Comparison of ENCODE assay signal across 2 cellular contexts in genomic region chr10:86127274-86127819, GRCh38.
TF ChIP-seq lines count a peak whose summit lies in the region.

No MANE protein-coding gene starts in this region.

TF ChIP-seq in SK-N-SH, 30 proteins besides CTCF, POLR2A, EP300 and RAD21 (continued from another document):
- TF ChIP-seq MEF2A (IDR thresholded peaks at IDR 0.05; ENCODE audit: borderline replicate concordance, low read depth), result no peak
- TF ChIP-seq SIN3A (IDR thresholded peaks at IDR 0.05; ENCODE audit: borderline replicate concordance, low read depth, low read length), result no peak
- no peak for TF ChIP-seq FOXJ3 (CRISPR knock-in tag; IDR thresholded peaks at IDR 0.05)
- TF ChIP-seq RXRA (IDR thresholded peaks at IDR 0.05; ENCODE audit: borderline replicate concordance, low read depth), result no peak
- TF ChIP-seq, protein P1, sequence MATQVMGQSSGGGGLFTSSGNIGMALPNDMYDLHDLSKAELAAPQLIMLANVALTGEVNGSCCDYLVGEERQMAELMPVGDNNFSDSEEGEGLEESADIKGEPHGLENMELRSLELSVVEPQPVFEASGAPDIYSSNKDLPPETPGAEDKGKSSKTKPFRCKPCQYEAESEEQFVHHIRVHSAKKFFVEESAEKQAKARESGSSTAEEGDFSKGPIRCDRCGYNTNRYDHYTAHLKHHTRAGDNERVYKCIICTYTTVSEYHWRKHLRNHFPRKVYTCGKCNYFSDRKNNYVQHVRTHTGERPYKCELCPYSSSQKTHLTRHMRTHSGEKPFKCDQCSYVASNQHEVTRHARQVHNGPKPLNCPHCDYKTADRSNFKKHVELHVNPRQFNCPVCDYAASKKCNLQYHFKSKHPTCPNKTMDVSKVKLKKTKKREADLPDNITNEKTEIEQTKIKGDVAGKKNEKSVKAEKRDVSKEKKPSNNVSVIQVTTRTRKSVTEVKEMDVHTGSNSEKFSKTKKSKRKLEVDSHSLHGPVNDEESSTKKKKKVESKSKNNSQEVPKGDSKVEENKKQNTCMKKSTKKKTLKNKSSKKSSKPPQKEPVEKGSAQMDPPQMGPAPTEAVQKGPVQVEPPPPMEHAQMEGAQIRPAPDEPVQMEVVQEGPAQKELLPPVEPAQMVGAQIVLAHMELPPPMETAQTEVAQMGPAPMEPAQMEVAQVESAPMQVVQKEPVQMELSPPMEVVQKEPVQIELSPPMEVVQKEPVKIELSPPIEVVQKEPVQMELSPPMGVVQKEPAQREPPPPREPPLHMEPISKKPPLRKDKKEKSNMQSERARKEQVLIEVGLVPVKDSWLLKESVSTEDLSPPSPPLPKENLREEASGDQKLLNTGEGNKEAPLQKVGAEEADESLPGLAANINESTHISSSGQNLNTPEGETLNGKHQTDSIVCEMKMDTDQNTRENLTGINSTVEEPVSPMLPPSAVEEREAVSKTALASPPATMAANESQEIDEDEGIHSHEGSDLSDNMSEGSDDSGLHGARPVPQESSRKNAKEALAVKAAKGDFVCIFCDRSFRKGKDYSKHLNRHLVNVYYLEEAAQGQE (IDR thresholded peaks at IDR 0.05; ENCODE audit: low read depth, low read length), result no peak
- TF ChIP-seq RCOR1 (IDR thresholded peaks at IDR 0.05; ENCODE audit: low read length), result no peak
- no peak for TF ChIP-seq TEAD4 (IDR thresholded peaks at IDR 0.05; ENCODE audit: borderline replicate concordance, insufficient read depth)
- no peak for TF ChIP-seq ZBTB33 (IDR thresholded peaks at IDR 0.05; ENCODE audit: borderline replicate concordance, low read depth)
- TF ChIP-seq YY1 (IDR thresholded peaks at IDR 0.05; ENCODE audit: low read depth), result no peak
- TF ChIP-seq EZH2phosphoT487 (IDR thresholded peaks at IDR 0.05; ENCODE audit: borderline replicate concordance, low read depth), result no peak
- no peak for TF ChIP-seq SMC3 (IDR thresholded peaks at IDR 0.05; ENCODE audit: low read depth, low read length)
- no peak for TF ChIP-seq FOXM1 (IDR thresholded peaks at IDR 0.05; ENCODE audit: low read depth)
- TF ChIP-seq USF1 (IDR thresholded peaks at IDR 0.05; ENCODE audit: borderline replicate concordance, low read depth), result no peak

TF ChIP-seq in SK-N-SH treated with all-trans-retinoic acid at 6 μM for 48 hours, 23 proteins besides CTCF, POLR2A, EP300 and RAD21 (continued from another document):
- TF ChIP-seq ARNTL (CRISPR knock-in tag; IDR thresholded peaks at IDR 0.05; ENCODE audit: borderline replicate concordance, low read depth), result no peak
- no peak for TF ChIP-seq ZC3H10 (CRISPR knock-in tag; IDR thresholded peaks at IDR 0.05)
- TF ChIP-seq ZNF8 (CRISPR knock-in tag; IDR thresholded peaks at IDR 0.05), result no peak
- TF ChIP-seq CREB5 (CRISPR knock-in tag; IDR thresholded peaks at IDR 0.05; ENCODE audit: low read depth), result no peak
- TF ChIP-seq GLIS3 (CRISPR knock-in tag; IDR thresholded peaks at IDR 0.05), result no peak
- TF ChIP-seq, protein P2, sequence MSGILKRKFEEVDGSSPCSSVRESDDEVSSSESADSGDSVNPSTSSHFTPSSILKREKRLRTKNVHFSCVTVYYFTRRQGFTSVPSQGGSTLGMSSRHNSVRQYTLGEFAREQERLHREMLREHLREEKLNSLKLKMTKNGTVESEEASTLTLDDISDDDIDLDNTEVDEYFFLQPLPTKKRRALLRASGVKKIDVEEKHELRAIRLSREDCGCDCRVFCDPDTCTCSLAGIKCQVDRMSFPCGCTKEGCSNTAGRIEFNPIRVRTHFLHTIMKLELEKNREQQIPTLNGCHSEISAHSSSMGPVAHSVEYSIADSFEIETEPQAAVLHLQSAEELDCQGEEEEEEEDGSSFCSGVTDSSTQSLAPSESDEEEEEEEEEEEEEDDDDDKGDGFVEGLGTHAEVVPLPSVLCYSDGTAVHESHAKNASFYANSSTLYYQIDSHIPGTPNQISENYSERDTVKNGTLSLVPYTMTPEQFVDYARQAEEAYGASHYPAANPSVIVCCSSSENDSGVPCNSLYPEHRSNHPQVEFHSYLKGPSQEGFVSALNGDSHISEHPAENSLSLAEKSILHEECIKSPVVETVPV (CRISPR knock-in tag; IDR thresholded peaks at IDR 0.05), result no peak
- no peak for TF ChIP-seq ZNF565 (CRISPR knock-in tag; conservative IDR thresholded peaks at IDR 0.05; ENCODE audit: low read depth)
TF ChIP-seq in SK-N-SH treated with all-trans-retinoic acid at 6 μM for 48 hours: peak in this region for 0.
